ENCODE assay signal across 1 cellular context in genomic region chr11:67605231-67606011, GRCh38.
TF ChIP-seq lines count a peak whose summit lies in the region.

No MANE protein-coding gene starts in this region.

TF ChIP-seq in A549, 52 proteins besides CTCF, POLR2A, EP300 and RAD21 (continued from another document):
- TF ChIP-seq EHF (CRISPR knock-in tag; IDR thresholded peaks at IDR 0.05), result no peak
- no peak for TF ChIP-seq MAFK (IDR thresholded peaks at IDR 0.05; ENCODE audit: partially characterized antibody)
- TF ChIP-seq PHF8 (IDR thresholded peaks at IDR 0.05; ENCODE audit: borderline replicate concordance, low read depth), result no peak
- TF ChIP-seq FOSL2 (IDR thresholded peaks at IDR 0.05), result no peak
- no peak for TF ChIP-seq FOSL2 (CRISPR knock-in tag; IDR thresholded peaks at IDR 0.05)
- no peak for TF ChIP-seq EHMT2 (IDR thresholded peaks at IDR 0.05; ENCODE audit: low read depth)
